In genomic region chr20:7817286-7817685, GRCh38 we compare ENCODE assay signal across 34 cellular contexts.
"Had no signal": no experiment of that assay in that cellular context is flagged by ENCODE, and none has a peak within 500 bp of the region (broad histone marks: within the 10 kb centered on the region; RNA-seq: fewer than 3 reads in every experiment).

No MANE protein-coding gene starts in this region.

- H3K4me1 ChIP-seq: adrenal gland, ascending aorta, body of pancreas, breast epithelium had no signal

- FAIRE-seq: astrocyte, bronchial epithelial cell had no signal

- H3K9me3 ChIP-seq: adrenal gland, ascending aorta, body of pancreas, breast epithelium had no signal

- H3K27ac ChIP-seq: adrenal gland, ascending aorta, body of pancreas, brain microvascular endothelial cell, breast epithelium, cardiac muscle cell had no signal

- DNase-seq: activated effector memory CD4-positive, alpha-beta T cell treated with anti-CD3 and anti-CD28 coated beads, Interleukin-2, amount 50 U/mL, for 16 hours; activated effector memory CD4-positive, alpha-beta T cell treated with Interleukin-2 at 50 U/mL for 16 hours; activated gamma-delta T cell; activated gamma-delta T cell treated with Interleukin-2 at 50 U/mL for 16 hours; activated naive CD4-positive, alpha-beta T cell; activated naive CD4-positive, alpha-beta T cell treated with anti-CD3 and anti-CD28 coated beads for 36 hours; activated naive CD4-positive, alpha-beta T cell treated with anti-CD3 and anti-CD28 coated beads, Interleukin-2, amount 10 ng/mL, durations not matched to agents 7 days and 5 days; activated naive CD4-positive, alpha-beta T cell treated with anti-CD3 and anti-CD28 coated beads, Interleukin-2, amount 50 U/mL, for 16 hours; activated naive CD4-positive, alpha-beta T cell treated with Interleukin-2 at 50 U/mL for 16 hours; activated naive CD8-positive, alpha-beta T cell treated with anti-CD3 and anti-CD28 coated beads for 36 hours; activated naive CD8-positive, alpha-beta T cell treated with anti-CD3 and anti-CD28 coated beads, Interleukin-2, amount 10 ng/mL, durations not matched to agents 7 days and 5 days; activated naive CD8-positive, alpha-beta T cell treated with anti-CD3 and anti-CD28 coated beads, Interleukin-2, amount 50 U/mL, for 24 hours; activated T-cell treated with anti-CD3 and anti-CD28 coated beads, Interleukin-2, amount 50 U/mL, for 1 hour; activated T-cell treated with anti-CD3 and anti-CD28 coated beads, Interleukin-2, amount 50 U/mL, for 24 hours; activated T-cell treated with anti-CD3 and anti-CD28 coated beads, Interleukin-2, amount 50 U/mL, for 4 hours; activated T-cell treated with anti-CD3 and anti-CD28 coated beads, Interleukin-2, amount 50 U/mL, for 48 hours; activated T-cell treated with anti-CD3 and anti-CD28 coated beads, Interleukin-2, amount 50 U/mL, for 72 hours; adrenal gland; amniotic stem cell; amygdala; anterior cingulate cortex; aorta; body of pancreas; brain microvascular endothelial cell; caudate nucleus; central memory CD4-positive, alpha-beta T cell; cerebellar nuclear complex had no signal

- H3K27me3 ChIP-seq: adrenal gland, ascending aorta, body of pancreas, brain microvascular endothelial cell, breast epithelium, cardiac muscle cell had no signal

- H3K4me3 ChIP-seq: adrenal gland, ascending aorta, body of pancreas, breast epithelium, cardiac muscle cell had no signal

- ATAC-seq: activated naive CD4-positive, alpha-beta T cell treated with anti-CD3 and anti-CD28 coated beads, Interleukin-2, amount 50 U/mL, for 72 hours; activated naive CD8-positive, alpha-beta T cell treated with anti-CD3 and anti-CD28 coated beads, Interleukin-2, amount 50 U/mL, for 24 hours; activated T-cell treated with anti-CD3 and anti-CD28 coated beads, Interleukin-2, amount 50 U/mL, for 4 hours; activated T-cell treated with anti-CD3 and anti-CD28 coated beads, Interleukin-2, amount 50 U/mL, for 72 hours; activated T-helper 17 cell treated with anti-CD3 and anti-CD28 coated beads, Interleukin-2, amount 50 U/mL, for 72 hours; body of pancreas had no signal

- H3K36me3 ChIP-seq: adrenal gland, ascending aorta, brain microvascular endothelial cell, breast epithelium, cardiac muscle cell had no signal
